Comparison of ENCODE assay signal across 1 cellular context in genomic region chr7:1555046-1555812, GRCh38.
TF ChIP-seq lines count a peak whose summit lies in the region.

No MANE protein-coding gene starts in this region.

TF ChIP-seq in K562, 482 proteins besides CTCF, POLR2A, EP300 and RAD21:
- TF ChIP-seq MEIS2 (IDR thresholded peaks at IDR 0.05; ENCODE audit: partially characterized antibody) (peak; percentile 57), MYNN (IDR thresholded peaks at IDR 0.05) (0 out of 2 replicates have a peak, but pooled peaks have one; percentile 32), MYNN (CRISPR knock-in tag; IDR thresholded peaks at IDR 0.05) (no peak), FOSL1 (tag; conservative IDR thresholded peaks at IDR 0.05) (peak; percentile 30; the same call in 1 of the 2 replicates), PHF8 (IDR thresholded peaks at IDR 0.05; ENCODE audit: borderline replicate concordance, low read length) (peak; percentile 13; the same call in 1 of the 2 replicates), ZFX (CRISPR knock-in tag; IDR thresholded peaks at IDR 0.05) (peak; percentile 63), ADNP (tag; IDR thresholded peaks at IDR 0.05) (peak; percentile 61), STAG1 (CRISPR knock-in tag; IDR thresholded peaks at IDR 0.05; ENCODE audit: borderline replicate concordance) (no peak), CBFA2T3 (IDR thresholded peaks at IDR 0.05) (peak; percentile 38), ATF3 (IDR thresholded peaks at IDR 0.05) (peak; percentile 37; the same call in 1 of the 2 replicates), ATF3 (CRISPR knock-in tag; conservative IDR thresholded peaks at IDR 0.05) (no peak), ETV5 (CRISPR knock-in tag; IDR thresholded peaks at IDR 0.05; ENCODE audit: low read depth) (0 out of 2 replicates have a peak, but pooled peaks have one; percentile 39), TSHZ1 (CRISPR knock-in tag; IDR thresholded peaks at IDR 0.05) (no peak), DACH1 (IDR thresholded peaks at IDR 0.05; ENCODE audit: partially characterized antibody) (no peak), RB1 (IDR thresholded peaks at IDR 0.05; ENCODE audit: low read depth) (no peak), ZNF589 (CRISPR knock-in tag; IDR thresholded peaks at IDR 0.05; ENCODE audit: low read depth) (no peak), CREM (IDR thresholded peaks at IDR 0.05; ENCODE audit: low read depth) (0 out of 2 replicates have a peak, but pooled peaks have one; percentile 20), PBX2 (CRISPR knock-in tag; IDR thresholded peaks at IDR 0.05; ENCODE audit: low read depth) (no peak), PBX2 (tag; conservative IDR thresholded peaks at IDR 0.05; ENCODE audit: low read depth) (no peak), DMBX1 (CRISPR knock-in tag; IDR thresholded peaks at IDR 0.05; ENCODE audit: borderline replicate concordance) (no peak), PHF20 (IDR thresholded peaks at IDR 0.05; ENCODE audit: partially characterized antibody) (peak; percentile 17), NR2C2 (CRISPR knock-in tag; IDR thresholded peaks at IDR 0.05) (no peak), NR2C2 (tag; IDR thresholded peaks at IDR 0.05) (peak; percentile 31; the same call in 1 of the 2 replicates), ZEB2 (IDR thresholded peaks at IDR 0.05) (peak; percentile 57; the same call in 1 of the 2 replicates), RBM22 (IDR thresholded peaks at IDR 0.05; ENCODE audit: low read depth, low read length, poor library complexity, severe bottlenecking) (no peak), PKNOX1 (IDR thresholded peaks at IDR 0.05) (peak; percentile 38), ZNF263 (CRISPR knock-in tag; IDR thresholded peaks at IDR 0.05; ENCODE audit: borderline replicate concordance) (peak; percentile 96), ARID1B (IDR thresholded peaks at IDR 0.05) (0 out of 2 replicates have a peak, but pooled peaks have one; percentile 29), ZC3H11A (IDR thresholded peaks at IDR 0.05; ENCODE audit: low read depth, low read length) (no peak), JUND (IDR thresholded peaks at IDR 0.05; ENCODE audit: borderline replicate concordance, low read depth, low read length) (peak; percentile 46; the same call in 1 of the 2 replicates), JUND (tag; IDR thresholded peaks at IDR 0.05; ENCODE audit: borderline replicate concordance, low read depth, low read length) (no peak; the same call in 2 of the 3 replicates), E2F6 (IDR thresholded peaks at IDR 0.05; ENCODE audit: borderline replicate concordance in 1 of 2, extremely low read depth in 1 of 2, insufficient read depth in 1 of 2, insufficient read length in 1 of 2, low read depth in 1 of 2, low read length in 1 of 2, poor library complexity in 1 of 2, severe bottlenecking in 1 of 2) (peak in 1 of 2 experiments; percentile 60), ESRRB (CRISPR knock-in tag; IDR thresholded peaks at IDR 0.05; ENCODE audit: borderline replicate concordance) (no peak), EGR1 (conservative IDR thresholded peaks at IDR 0.05) (peak; percentile 67; the same call in 1 of the 2 replicates), UBTF (IDR thresholded peaks at IDR 0.05; ENCODE audit: borderline replicate concordance in 1 of 2, low read depth in 2 of 2, low read length in 2 of 2) (0 out of 4 replicates have a peak, but pooled peaks of 1 of the 2 experiments have one; percentile 19), VEZF1 (CRISPR knock-in tag; IDR thresholded peaks at IDR 0.05) (peak; percentile 64), ZNF740 (CRISPR knock-in tag; IDR thresholded peaks at IDR 0.05) (peak; percentile 82), ZNF740 (tag; IDR thresholded peaks at IDR 0.05) (no peak), BCOR (IDR thresholded peaks at IDR 0.05) (peak; percentile 9; the same call in 1 of the 2 replicates), CTBP1 (IDR thresholded peaks at IDR 0.05; ENCODE audit: borderline replicate concordance) (peak; percentile 30; the same call in 1 of the 2 replicates), TFAP4 (CRISPR knock-in tag; IDR thresholded peaks at IDR 0.05; ENCODE audit: borderline replicate concordance) (peak; percentile 66; the same call in 1 of the 2 replicates)
